Comparison of ENCODE assay signal across 12 cellular contexts in the genomic region with DNA sequence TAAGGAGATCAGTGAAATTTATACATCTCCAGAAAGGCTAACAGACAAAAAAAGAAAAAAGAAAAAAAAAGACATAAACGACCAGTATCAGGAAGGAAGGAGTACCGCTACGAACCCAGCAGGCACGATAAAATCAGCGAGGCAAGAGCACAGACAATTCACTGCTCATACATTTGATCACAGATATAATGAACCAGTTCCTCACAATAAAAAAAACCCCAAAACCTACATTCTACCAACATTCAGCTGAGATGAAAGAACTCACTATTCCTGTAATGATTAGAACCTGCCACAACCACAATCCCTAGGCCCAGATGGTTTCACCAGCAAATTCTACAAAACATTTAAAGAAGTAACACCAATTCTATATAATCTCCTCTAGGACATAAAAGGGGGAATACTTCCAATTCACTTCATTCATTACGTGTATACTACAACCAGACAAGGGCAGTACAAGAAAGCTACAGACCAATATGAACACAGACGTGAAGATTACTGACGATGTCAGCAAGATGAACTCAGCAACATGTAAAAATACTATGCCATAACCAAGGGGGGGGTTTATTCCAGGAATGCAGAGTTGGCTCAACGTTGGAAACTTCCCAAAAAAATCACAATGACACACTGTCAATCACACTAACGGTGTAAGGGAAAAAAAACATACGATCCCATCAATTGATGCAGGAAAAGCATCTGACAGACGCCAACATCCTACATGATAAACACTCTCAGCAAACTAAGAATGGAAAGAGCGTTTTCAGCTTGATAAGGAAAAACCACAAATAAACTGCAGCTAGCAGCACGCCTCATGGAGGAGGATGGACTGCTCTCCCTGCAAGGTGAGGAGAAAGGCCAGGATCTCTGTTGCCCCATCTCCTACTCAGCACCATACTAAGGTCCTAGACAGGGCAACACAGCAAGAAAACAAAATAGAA.
DNase-seq lines count a peak whose midpoint lies in the region; ATAC-seq, FAIRE-seq and TF ChIP-seq lines count a peak whose summit lies in the region.
"Had no signal": no experiment of that assay in that cellular context is flagged by ENCODE, and none has a peak within 500 bp of the region (broad histone marks: within the 10 kb centered on the region; RNA-seq: fewer than 3 reads in every experiment).

No MANE protein-coding gene starts in this region.

- CTCF ChIA-PET in K562 (lab: Yijun Ruan, JAX; ENCODE audit: low intra/inter-chr PET ratio), result no interaction called here

- no peak overlapping the region for H3K9ac ChIP-seq in K562 (ENCODE audit: insufficient read depth in 1 of 2, low read depth in 2 of 2, low read length in 2 of 2)
- H3K9ac ChIP-seq: SK-N-SH had no signal

- peaks cover 53% of the 10 kb centered on the region for H3K36me3 Mint-ChIP-seq in T-helper 2 cell treated with Interferon-gamma antibody and Interleukin-4, amounts not matched to agents 5 μg/mL and 100 μg/mL, for 36 hours (ENCODE audit: low read depth)

- FAIRE-seq in K562 (lab: Jason Lieb, UNC), result peak; percentile 85

- ATAC-seq in K562 (peak; percentile 59), GM19452 (IDR thresholded peaks at IDR 0.05; ENCODE audit: unreplicated experiment) (no peak), HG03280 (IDR thresholded peaks at IDR 0.05; ENCODE audit: unreplicated experiment) (no peak)

- BruUV-seq in K562 (replicated peaks; lab: Mats Ljungman, UMichigan), result no TSS peak

- no peak overlapping the region for H3K4me2 ChIP-seq in K562 (ENCODE audit: insufficient read depth, low read length)
- H3K4me2 ChIP-seq: SK-N-SH had no signal

- no peak overlapping the region for H3K4me3 ChIP-seq in K562
- peak overlapping the region; percentile 11 for H3K4me3 ChIP-seq in thymus (ENCODE audit: low read length)
- no peak overlapping the region for H3K4me3 ChIP-seq in spleen
- H3K4me3 ChIP-seq: sigmoid colon had no signal

- H3K27ac ChIP-seq in K562 (ENCODE audit: extremely low read depth, low read depth, low read length) (no peak overlapping the region), thymus (ENCODE audit: low read depth) (peak overlapping the region; percentile 89), spleen (peak overlapping the region in 2 of 8 donors; percentile 12 to 47)
- H3K27ac ChIP-seq: sigmoid colon had no signal

- H3K9me3 ChIP-seq in K562 (replicated peaks; ENCODE audit: control insufficient read depth, insufficient read depth, low read depth, low read length), result no peaks in the 10 kb centered on the region
- no peaks in the 10 kb centered on the region for H3K9me3 ChIP-seq in thymus (ENCODE audit: control insufficient read depth)
- H3K9me3 ChIP-seq in spleen, result no peaks in the 10 kb centered on the region
- H3K9me3 ChIP-seq: BE2C, sigmoid colon, SK-N-SH had no signal

- no peaks in the 10 kb centered on the region for H3K9me3 Mint-ChIP-seq in T-helper 2 cell treated with Interferon-gamma antibody and Interleukin-4, amounts not matched to agents 5 μg/mL and 100 μg/mL, for 36 hours

- H3K4me1 Mint-ChIP-seq in T-helper 2 cell treated with Interferon-gamma antibody and Interleukin-4, amounts not matched to agents 5 μg/mL and 100 μg/mL, for 36 hours (ENCODE audit: low read depth), result peaks cover 63% of the 10 kb centered on the region

- WGBS in K562 (ENCODE audit: insufficient coverage, low coverage, missing lambda C conversion rate), result 10% methylated on average over 14 of the region's 14 CpGs
- 15% methylated on average over 14 of the region's 14 CpGs for WGBS in thymus
- WGBS in spleen, 5 donors, result 33 to 50% (median 43%) methylated on average over 14 of the region's 14 CpGs

- TF ChIP-seq CTCF in K562 (IDR thresholded peaks at IDR 0.05 in 2 of 3, conservative IDR thresholded peaks at IDR 0.05 in 1 of 3; ENCODE audit: insufficient read depth in 2 of 3, low read depth in 1 of 3, low read length in 3 of 3) (no peak), spleen (IDR thresholded peaks at IDR 0.05 in 8 of 11, conservative IDR thresholded peaks at IDR 0.05 in 3 of 11) (no peak)

- H3K27me3 ChIP-seq in K562 (ENCODE audit: control insufficient read depth in 2 of 2, insufficient read depth in 2 of 2, low read length in 2 of 2) (no peaks in the 10 kb centered on the region), thymus (ENCODE audit: control insufficient read depth, insufficient read depth) (no peaks in the 10 kb centered on the region), spleen (replicated peaks in 1 of 7) (no peaks in the 10 kb centered on the region)
- H3K27me3 ChIP-seq: BE2C, sigmoid colon had no signal

- H3K9me1 ChIP-seq in K562 (ENCODE audit: control insufficient read depth, insufficient read depth, low read length), result no peaks in the 10 kb centered on the region

- no peaks in the 10 kb centered on the region for H3K79me2 ChIP-seq in K562 (ENCODE audit: control insufficient read depth, insufficient read depth, low read length)

- H4K20me1 ChIP-seq in K562 (replicated peaks; ENCODE audit: control insufficient read depth, insufficient read depth, low read length), result 0 out of 2 replicates have a peak, but pooled peaks cover 6% of the 10 kb centered on the region

- TF ChIP-seq POLR2A in K562 (conservative IDR thresholded peaks at IDR 0.05), result no peak
- no peak for TF ChIP-seq POLR2A in spleen (IDR thresholded peaks at IDR 0.05)

- peak; percentile 51 for DNase-seq in stimulated activated CD4-positive, alpha-beta T cell treated with anti-CD3 and anti-CD28 coated beads, Interleukin-15, amount 100 ng/mL, for 24 hours
- DNase-seq in stimulated activated CD4-positive, alpha-beta T cell treated with anti-CD3 and anti-CD28 coated beads, Interleukin-2, amount 100 ng/mL, for 48 hours, result no peak
- DNase-seq in T-helper 2 cell treated with Interferon-gamma antibody and Interleukin-4, amounts not matched to agents 5 μg/mL and 100 μg/mL, for 36 hours (ENCODE audit: low spot score), result peak; percentile 43
- DNase-seq in K562 (ENCODE audit: extremely low read depth in 1 of 4, low spot score in 3 of 4) (peak in 2 of 4 experiments; percentile 33 to 39), spleen (no peak)
- DNase-seq: NCI-H1436, sigmoid colon, SK-N-SH had no signal

- intact Hi-C loops in K562 (cut with micrococcal nuclease), result loop anchor here (2.0 kb wide), 1 partner anchor 73 kb away; no protein-coding TSS in a partner anchor
- intact Hi-C loops in spleen (cut with DNase I; ENCODE audit: low total_unique reads), result no loop called here

- H2AFZ ChIP-seq in K562 (ENCODE audit: low read depth, low read length), result no peak overlapping the region

- in situ Hi-C loops in K562 (cut with MboI), result no loop called here

- peak overlapping the region; percentile 70 for H3K4me3 Mint-ChIP-seq in T-helper 2 cell treated with Interferon-gamma antibody and Interleukin-4, amounts not matched to agents 5 μg/mL and 100 μg/mL, for 36 hours

- POLR2A ChIA-PET in K562 (lab: Yijun Ruan, JAX), result interaction anchor here (0.6 to 1.4 kb wide), 2 partner anchors 25 to 155 kb away, joined by 3 to 5 read pairs; no protein-coding TSS in a partner anchor

- peak overlapping the region; percentile 83 for H3K27ac Mint-ChIP-seq in T-helper 2 cell treated with Interferon-gamma antibody and Interleukin-4, amounts not matched to agents 5 μg/mL and 100 μg/mL, for 36 hours

- H3K27me3 Mint-ChIP-seq in T-helper 2 cell treated with Interferon-gamma antibody and Interleukin-4, amounts not matched to agents 5 μg/mL and 100 μg/mL, for 36 hours (ENCODE audit: low read depth), result peaks cover 20% of the 10 kb centered on the region

- H3K36me3 ChIP-seq in K562 (ENCODE audit: control insufficient read depth, insufficient read depth, low read length) (0 out of 3 replicates have a peak, but pooled peaks cover 6% of the 10 kb centered on the region), thymus (ENCODE audit: control insufficient read depth, insufficient read depth) (peaks cover 28% of the 10 kb centered on the region), spleen (peaks cover 0 to 35% (median 2%) of the 10 kb centered on the region in 6 donors)
- H3K36me3 ChIP-seq: BE2C, sigmoid colon had no signal

- TF ChIP-seq EP300 in K562 (IDR thresholded peaks at IDR 0.05; ENCODE audit: low read length), result no peak; the same call in 1 of the 2 replicates

- H3K4me1 ChIP-seq in K562 (replicated peaks in 1 of 2; ENCODE audit: control insufficient read depth in 2 of 2, insufficient read depth in 2 of 2, low read length in 2 of 2), result peaks cover 15 to 18% of the 10 kb centered on the region in 2 experiments; a peak in 3 of 5 replicates
- peaks cover 54% of the 10 kb centered on the region for H3K4me1 ChIP-seq in thymus (ENCODE audit: control insufficient read depth, insufficient read depth, low read length)
- peaks cover 5 to 86% (median 42%) of the 10 kb centered on the region in 6 donors for H3K4me1 ChIP-seq in spleen
- H3K4me1 ChIP-seq: sigmoid colon had no signal

- no peak for TF ChIP-seq RAD21 in K562 (CRISPR knock-in tag; conservative IDR thresholded peaks at IDR 0.05 in 1 of 2, IDR thresholded peaks at IDR 0.05 in 1 of 2)

TF ChIP-seq in K562, 482 proteins besides CTCF, POLR2A, EP300 and RAD21 (continues in another document):
- 0 out of 2 replicates have a peak, but pooled peaks have one; percentile 68 for TF ChIP-seq THRB (CRISPR knock-in tag; conservative IDR thresholded peaks at IDR 0.05)
- TF ChIP-seq C11orf30 (IDR thresholded peaks at IDR 0.05; ENCODE audit: low read depth), result peak; percentile 38; the same call in 1 of the 2 replicates
- no peak for TF ChIP-seq MYBL2 (IDR thresholded peaks at IDR 0.05; ENCODE audit: low read depth)
- TF ChIP-seq MYBL2 (CRISPR knock-in tag; IDR thresholded peaks at IDR 0.05; ENCODE audit: borderline replicate concordance), result no peak
- TF ChIP-seq ZEB2 (IDR thresholded peaks at IDR 0.05), result 0 out of 2 replicates have a peak, but pooled peaks have one; percentile 22
- TF ChIP-seq CXXC5 (CRISPR knock-in tag; IDR thresholded peaks at IDR 0.05), result peak; percentile 31; the same call in 1 of the 2 replicates
- TF ChIP-seq RCOR1 (IDR thresholded peaks at IDR 0.05; ENCODE audit: borderline replicate concordance in 1 of 2, low read depth in 2 of 2, low read length in 2 of 2), result peak in 1 of 2 experiments; percentile 72; a peak in 1 of 4 replicates
- TF ChIP-seq DPF2 (IDR thresholded peaks at IDR 0.05), result 0 out of 2 replicates have a peak, but pooled peaks have one; percentile 9
- TF ChIP-seq SMARCA4 (IDR thresholded peaks at IDR 0.05), result 0 out of 2 replicates have a peak, but pooled peaks have one; percentile 13
- no peak for TF ChIP-seq HIVEP1 (CRISPR knock-in tag; IDR thresholded peaks at IDR 0.05)
- TF ChIP-seq MCM5 (IDR thresholded peaks at IDR 0.05; ENCODE audit: low read depth), result no peak

Comparison
In these comparisons a context has a peak if more than half of its experiments do, and no peak if none do; other contexts are left out.
1. DNase-seq: peak in stimulated activated CD4-positive, alpha-beta T cell treated with anti-CD3 and anti-CD28 coated beads, Interleukin-15, amount 100 ng/mL, for 24 hours (single experiment) and T-helper 2 cell treated with Interferon-gamma antibody and Interleukin-4, amounts not matched to agents 5 μg/mL and 100 μg/mL, for 36 hours (single experiment); none in stimulated activated CD4-positive, alpha-beta T cell treated with anti-CD3 and anti-CD28 coated beads, Interleukin-2, amount 100 ng/mL, for 48 hours (0 of 2) and spleen (single experiment).